8 cellular contexts compared by ENCODE assay signal in genomic region chr4:56799291-56799823, GRCh38. TPM values are rescaled to one million over a fixed set of nuclear protein-coding genes. Genes with fewer than 3 reads are reported as not detected.
DNase-seq lines count a peak whose midpoint lies in the region; ATAC-seq and TF ChIP-seq lines count a peak whose summit lies in the region.

No MANE protein-coding gene starts in this region.

- H3K9me3 ChIP-seq in lung (ENCODE audit: control insufficient read depth in 2 of 2, insufficient read depth in 1 of 2, low read length in 1 of 2) (no peaks in the 10 kb centered on the region), upper lobe of right lung (no peaks in the 10 kb centered on the region)

- intact Hi-C loops in upper lobe of right lung (cut with DNase I): no loop called here

- H3K36me3 Mint-ChIP-seq in activated T-cell treated with anti-CD3 and anti-CD28 coated beads, Interleukin-2, amount 50 U/mL, for 4 hours (ENCODE audit: insufficient read depth): no peaks in the 10 kb centered on the region

- DNase-seq in activated T-cell treated with anti-CD3 and anti-CD28 coated beads, Interleukin-2, amount 50 U/mL, for 4 hours: no peak
- no peak for DNase-seq in activated T-cell treated with anti-CD3 and anti-CD28 coated beads, Interleukin-2, amount 50 U/mL, for 48 hours
- no peak for DNase-seq in brain microvascular endothelial cell
- DNase-seq in lung (ENCODE audit: low spot score): no peak
- no peak for DNase-seq in upper lobe of right lung
- no peak for DNase-seq in SW 1271 (lab: John Stamatoyannopoulos, UW)
- DNase-seq in ACHN: no peak

- in situ Hi-C loops in brain microvascular endothelial cell (cut with HindIII; ENCODE audit: low pct_ligation_motif_present, low sequenced_read_pairs): no loop called here
- in situ Hi-C loops in ACHN (cut with HindIII; ENCODE audit: low pct_ligation_motif_present, low pct_unique_long_range_greater_than_20kb, low sequenced_read_pairs): no loop called here

- 68 to 79% methylated on average over 11 of the region's 11 CpGs for WGBS in lung, 2 donors

- H3K27ac ChIP-seq in brain microvascular endothelial cell: peak overlapping the region; percentile 50
- H3K27ac ChIP-seq in lung (ENCODE audit: low read depth in 1 of 2, low read length in 1 of 2): peak overlapping the region in 1 of 2 donors; percentile 86
- H3K27ac ChIP-seq in upper lobe of right lung: peak overlapping the region; percentile 75

- no peaks in the 10 kb centered on the region for H3K27me3 Mint-ChIP-seq in activated T-cell treated with anti-CD3 and anti-CD28 coated beads, Interleukin-2, amount 50 U/mL, for 4 hours (ENCODE audit: low read depth)

- H3K4me1 Mint-ChIP-seq in activated T-cell treated with anti-CD3 and anti-CD28 coated beads, Interleukin-2, amount 50 U/mL, for 4 hours (ENCODE audit: low read depth): peaks cover 14% of the 10 kb centered on the region

- H3K4me1 ChIP-seq in lung (ENCODE audit: control insufficient read depth in 2 of 2, insufficient read depth in 2 of 2, low read length in 2 of 2): peaks cover 0 to 2% of the 10 kb centered on the region in 2 donors
- H3K4me1 ChIP-seq in upper lobe of right lung: peaks cover 3% of the 10 kb centered on the region

- no peak for ATAC-seq in activated T-cell treated with anti-CD3 and anti-CD28 coated beads, Interleukin-2, amount 50 U/mL, for 4 hours
- ATAC-seq in lung (ENCODE audit: insufficient read depth, low FRiP score) (peak; percentile 25), upper lobe of right lung (no peak), HG03442 (IDR thresholded peaks at IDR 0.05; ENCODE audit: unreplicated experiment) (no peak)

- H3K36me3 ChIP-seq in brain microvascular endothelial cell (replicated peaks): no peaks in the 10 kb centered on the region
- no peaks in the 10 kb centered on the region for H3K36me3 ChIP-seq in lung (ENCODE audit: control insufficient read depth in 2 of 2, insufficient read depth in 2 of 2, low read length in 2 of 2)
- H3K36me3 ChIP-seq in upper lobe of right lung: no peaks in the 10 kb centered on the region

- no peaks in the 10 kb centered on the region for H3K27me3 ChIP-seq in brain microvascular endothelial cell (replicated peaks)
- no peaks in the 10 kb centered on the region for H3K27me3 ChIP-seq in lung (ENCODE audit: control insufficient read depth, insufficient read depth)
- H3K27me3 ChIP-seq in upper lobe of right lung: no peaks in the 10 kb centered on the region

- H3K4me3 Mint-ChIP-seq in activated T-cell treated with anti-CD3 and anti-CD28 coated beads, Interleukin-2, amount 50 U/mL, for 4 hours: peak overlapping the region; percentile 87

- H3K4me3 ChIP-seq in brain microvascular endothelial cell (ENCODE audit: low read depth, low read length) (peak overlapping the region; percentile 63), lung (no peak overlapping the region), upper lobe of right lung (peak overlapping the region; percentile 59)

- H3K9me3 Mint-ChIP-seq in activated T-cell treated with anti-CD3 and anti-CD28 coated beads, Interleukin-2, amount 50 U/mL, for 4 hours: no peaks in the 10 kb centered on the region

- TF ChIP-seq CTCF in brain microvascular endothelial cell (IDR thresholded peaks at IDR 0.05; ENCODE audit: low read depth, low read length, missing control alignments) (no peak), lung (IDR thresholded peaks at IDR 0.05; ENCODE audit: control extremely low read depth, extremely low read depth) (no peak), upper lobe of right lung (IDR thresholded peaks at IDR 0.05) (no peak)

RNA-seq across cellular contexts. Expression of gene SPINK2, which starts 22.1 kb away (rescaled TPM):
- total RNA-seq in activated T-cell treated with anti-CD3 and anti-CD28 coated beads, Interleukin-2, amount 50 U/mL, for 4 hours: under 1 TPM in 1 of 3 donors, not detected in 2; 0.35 TPM
- total RNA-seq in lung: under 1 TPM in 1 of 2 donors, not detected in 1; 0.91 TPM
- polyA plus RNA-seq in lung: not detected
- total RNA-seq in upper lobe of right lung: not detected
